In genomic region chr19:1848399-1849131, GRCh38 we compare ENCODE assay signal across 1 cellular context.
TF ChIP-seq lines count a peak whose summit lies in the region.

REXO1 (minus strand) TSS chr19:1848483; CDS start chr19:1848358, 125 bp downstream.

TF ChIP-seq in HepG2, 621 proteins besides CTCF, POLR2A, EP300 and RAD21 (continued from another document and continues in another):
- TF ChIP-seq THAP7 (CRISPR knock-in tag; IDR thresholded peaks at IDR 0.05): no peak
- TF ChIP-seq FOXO1 (CRISPR knock-in tag; IDR thresholded peaks at IDR 0.05): peak; percentile 34; the same call in 1 of the 2 replicates
- TF ChIP-seq ZNF121 (CRISPR knock-in tag; IDR thresholded peaks at IDR 0.05): peak; percentile 3; the same call in 1 of the 2 replicates
- TF ChIP-seq ZNF605 (CRISPR knock-in tag; IDR thresholded peaks at IDR 0.05): peak; percentile 64; the same call in 1 of the 2 replicates
- TF ChIP-seq FOXK1 (CRISPR knock-in tag; IDR thresholded peaks at IDR 0.05; ENCODE audit: borderline replicate concordance, low read depth): peak; percentile 56; the same call in 1 of the 2 replicates
- TF ChIP-seq DMTF1 (CRISPR knock-in tag; IDR thresholded peaks at IDR 0.05): no peak
- peak; percentile 88 for TF ChIP-seq EED (CRISPR knock-in tag; IDR thresholded peaks at IDR 0.05)
- TF ChIP-seq ZNF512 (CRISPR knock-in tag; IDR thresholded peaks at IDR 0.05): no peak
- 0 out of 2 replicates have a peak, but pooled peaks have one; percentile 56 for TF ChIP-seq ZFP82 (CRISPR knock-in tag; IDR thresholded peaks at IDR 0.05; ENCODE audit: borderline replicate concordance)
- TF ChIP-seq SMAD3 (CRISPR knock-in tag; IDR thresholded peaks at IDR 0.05): peak; percentile 21; the same call in 1 of the 2 replicates
- no peak for TF ChIP-seq ZUFSP (CRISPR knock-in tag; IDR thresholded peaks at IDR 0.05; ENCODE audit: borderline replicate concordance)
- no peak for TF ChIP-seq GLMP (CRISPR knock-in tag; IDR thresholded peaks at IDR 0.05; ENCODE audit: borderline replicate concordance)
- TF ChIP-seq TCF7 (IDR thresholded peaks at IDR 0.05; ENCODE audit: low read depth): no peak
- no peak for TF ChIP-seq NFKB2 (CRISPR knock-in tag; IDR thresholded peaks at IDR 0.05; ENCODE audit: borderline replicate concordance)
- TF ChIP-seq ZNF674 (CRISPR knock-in tag; IDR thresholded peaks at IDR 0.05; ENCODE audit: low read depth): 0 out of 2 replicates have a peak, but pooled peaks have one; percentile 54
- no peak for TF ChIP-seq NPAS2 (CRISPR knock-in tag; IDR thresholded peaks at IDR 0.05; ENCODE audit: borderline replicate concordance)
- 0 out of 2 replicates have a peak, but pooled peaks have one; percentile 31 for TF ChIP-seq MTF2 (CRISPR knock-in tag; IDR thresholded peaks at IDR 0.05; ENCODE audit: borderline replicate concordance)
- peak; percentile 22; the same call in 1 of the 2 replicates for TF ChIP-seq GATA4 (IDR thresholded peaks at IDR 0.05; ENCODE audit: borderline replicate concordance, low read depth)
- TF ChIP-seq ZNF564 (CRISPR knock-in tag; IDR thresholded peaks at IDR 0.05): peak; percentile 71; the same call in 1 of the 2 replicates
- TF ChIP-seq SRSF9 (IDR thresholded peaks at IDR 0.05; ENCODE audit: borderline replicate concordance, insufficient read depth, low read depth, low read length, poor library complexity, severe bottlenecking): no peak
- no peak for TF ChIP-seq JARID2 (CRISPR knock-in tag; IDR thresholded peaks at IDR 0.05; ENCODE audit: insufficient replicate concordance)
- TF ChIP-seq TEF (CRISPR knock-in tag; IDR thresholded peaks at IDR 0.05): no peak
- no peak for TF ChIP-seq HIC2 (CRISPR knock-in tag; IDR thresholded peaks at IDR 0.05; ENCODE audit: low read depth)
- TF ChIP-seq KLF12 (CRISPR knock-in tag; IDR thresholded peaks at IDR 0.05; ENCODE audit: borderline replicate concordance): no peak
- no peak for TF ChIP-seq TARDBP (CRISPR knock-in tag; IDR thresholded peaks at IDR 0.05)
- no peak for TF ChIP-seq ATF5 (CRISPR knock-in tag; IDR thresholded peaks at IDR 0.05; ENCODE audit: low read depth)
- TF ChIP-seq ZNF616 (CRISPR knock-in tag; IDR thresholded peaks at IDR 0.05; ENCODE audit: low read depth): no peak
- TF ChIP-seq MNT (IDR thresholded peaks at IDR 0.05): no peak
- TF ChIP-seq TFE3 (CRISPR knock-in tag; IDR thresholded peaks at IDR 0.05): no peak
- peak; percentile 82 for TF ChIP-seq ZSCAN31 (CRISPR knock-in tag; IDR thresholded peaks at IDR 0.05; ENCODE audit: low read depth)
- TF ChIP-seq POGK (CRISPR knock-in tag; conservative IDR thresholded peaks at IDR 0.05): peak; percentile 80; the same call in 1 of the 2 replicates
- TF ChIP-seq SAFB2 (CRISPR knock-in tag; IDR thresholded peaks at IDR 0.05; ENCODE audit: borderline replicate concordance, low read depth): 0 out of 2 replicates have a peak, but pooled peaks have one; percentile 58
- TF ChIP-seq ZNF879 (CRISPR knock-in tag; IDR thresholded peaks at IDR 0.05): no peak
- TF ChIP-seq THAP9 (CRISPR knock-in tag; IDR thresholded peaks at IDR 0.05; ENCODE audit: borderline replicate concordance): peak; percentile 74; the same call in 1 of the 2 replicates
- no peak for TF ChIP-seq BATF2 (CRISPR knock-in tag; IDR thresholded peaks at IDR 0.05)
- peak in 1 of 2 experiments; percentile 38; a peak in 2 of 4 replicates for TF ChIP-seq KLF16 (CRISPR knock-in tag; IDR thresholded peaks at IDR 0.05)
- no peak for TF ChIP-seq ELF4 (CRISPR knock-in tag; IDR thresholded peaks at IDR 0.05; ENCODE audit: borderline replicate concordance)
- TF ChIP-seq ERF (CRISPR knock-in tag; IDR thresholded peaks at IDR 0.05): no peak; the same call in 1 of the 2 replicates
